27 cellular contexts compared by ENCODE assay signal in the genomic region with DNA sequence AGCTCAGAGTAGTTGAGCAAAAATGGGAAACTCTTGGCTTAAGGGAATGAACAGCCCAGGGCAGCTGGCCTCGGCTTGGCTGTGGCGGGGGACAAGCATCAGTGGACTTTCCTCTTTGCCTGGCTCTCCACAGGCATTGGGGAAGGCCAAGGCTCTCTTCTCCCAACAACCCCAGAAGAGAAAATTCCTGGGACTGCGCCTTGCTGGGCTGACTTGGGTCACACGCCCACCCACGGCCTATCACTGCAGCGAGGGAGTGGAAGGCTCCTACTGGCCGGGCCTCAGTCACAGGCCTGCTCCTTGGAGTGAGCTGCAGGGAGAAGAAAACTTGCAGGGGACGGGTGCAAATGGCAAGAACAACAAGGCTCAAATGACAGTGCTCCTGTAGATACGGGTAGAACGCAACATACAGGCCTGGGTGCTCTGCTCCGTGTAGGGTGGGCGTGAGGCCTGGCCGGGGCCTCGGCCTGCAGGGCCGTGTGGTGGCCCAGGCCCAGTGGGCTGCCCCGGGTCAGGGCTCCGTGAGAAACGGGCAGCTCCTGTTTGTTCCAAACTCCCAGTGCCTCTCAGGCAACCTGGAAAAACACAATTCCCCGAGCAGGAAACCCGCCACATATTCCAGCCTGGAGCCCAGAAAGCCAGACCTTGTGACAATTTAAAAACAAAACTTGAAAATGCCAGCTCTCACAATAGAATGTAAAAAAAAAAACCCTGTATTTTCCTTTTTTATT. TPM values are rescaled to one million over a fixed set of nuclear protein-coding genes. Genes with fewer than 3 reads are reported as not detected.
DNase-seq lines count a peak whose midpoint lies in the region; ATAC-seq and TF ChIP-seq lines count a peak whose summit lies in the region.
"Had no signal": no experiment of that assay in that cellular context is flagged by ENCODE, and none has a peak within 500 bp of the region (broad histone marks: within the 10 kb centered on the region; RNA-seq: fewer than 3 reads in every experiment).

No MANE protein-coding gene starts in this region.

- peaks cover 5% of the 10 kb centered on the region for H3K9me3 Mint-ChIP-seq in chondrocyte (ENCODE audit: low read depth)
- H3K9me3 Mint-ChIP-seq: activated CD4-positive, alpha-beta memory T cell treated with anti-CD3 and anti-CD28 coated beads for 36 hours; activated naive CD8-positive, alpha-beta T cell treated with anti-CD3 and anti-CD28 coated beads for 36 hours; activated T-helper 2 cell treated with anti-CD3 and anti-CD28 coated beads, Interferon-gamma antibody, Interleukin-2, Interleukin-4, amounts not matched to agents 10 μg/mL and 5 μg/mL and 100 μg/mL, durations not matched to agents 14 hours and 24 hours and 36 hours; memory B cell had no signal

- H3K36me3 Mint-ChIP-seq in chondrocyte (ENCODE audit: low read depth) = no peaks in the 10 kb centered on the region
- H3K36me3 Mint-ChIP-seq: activated naive CD8-positive, alpha-beta T cell treated with anti-CD3 and anti-CD28 coated beads for 36 hours; neural progenitor cell had no signal

- peak overlapping the region; percentile 82 for H3K27ac Mint-ChIP-seq in chondrocyte (ENCODE audit: unreplicated experiment)
- H3K27ac Mint-ChIP-seq: activated CD4-positive, alpha-beta memory T cell treated with anti-CD3 and anti-CD28 coated beads for 36 hours; activated naive CD8-positive, alpha-beta T cell treated with anti-CD3 and anti-CD28 coated beads for 36 hours; activated T-helper 2 cell treated with anti-CD3 and anti-CD28 coated beads, Interferon-gamma antibody, Interleukin-2, Interleukin-4, amounts not matched to agents 10 μg/mL and 5 μg/mL and 100 μg/mL, durations not matched to agents 14 hours and 24 hours and 36 hours; memory B cell; neural progenitor cell had no signal

- H3K4me1 ChIP-seq in right cardiac atrium (ENCODE audit: control insufficient read depth, insufficient read depth, low read length) (peaks cover 2% of the 10 kb centered on the region), thoracic aorta (ENCODE audit: control insufficient read depth in 1 of 2, low read depth in 2 of 2) (peaks cover 18 to 46% of the 10 kb centered on the region in 2 donors), sigmoid colon (no peaks in the 10 kb centered on the region)
- H3K4me1 ChIP-seq: neural progenitor cell, SJCRH30 had no signal

- H3K36me3 ChIP-seq in H7 (replicated peaks; ENCODE audit: control insufficient read depth, insufficient read depth, low read length) = no peaks in the 10 kb centered on the region
- H3K36me3 ChIP-seq in thoracic aorta = no peaks in the 10 kb centered on the region
- no peaks in the 10 kb centered on the region for H3K36me3 ChIP-seq in sigmoid colon
- H3K36me3 ChIP-seq: MG63, neural progenitor cell, SJCRH30 had no signal

- 73% methylated on average over 20 of the region's 20 CpGs for WGBS in right cardiac atrium
- 91 to 95% methylated on average over 20 of the region's 20 CpGs for WGBS in sigmoid colon, 2 donors

- H3K4me3 ChIP-seq in H7 (ENCODE audit: insufficient read depth, low read depth, low read length) (no peak overlapping the region), right cardiac atrium (ENCODE audit: low read length) (no peak overlapping the region), thoracic aorta (no peak overlapping the region), sigmoid colon (no peak overlapping the region)
- H3K4me3 ChIP-seq: dorsolateral prefrontal cortex, MG63, neural progenitor cell, SJCRH30 had no signal

- DNase-seq in H7 = peak; percentile 56
- peak; percentile 57 for DNase-seq in chondrocyte (ENCODE audit: low spot score)
- DNase-seq in right cardiac atrium = peak in 1 of 3 donors; percentile 40
- DNase-seq in thoracic aorta (ENCODE audit: low spot score) = no peak
- DNase-seq in AG08395 (ENCODE audit: low spot score) = no peak
- DNase-seq in activated CD4-positive, alpha-beta T cell treated with anti-CD3 and anti-CD28 coated beads, Interleukin-2, amount 50 U/mL, for 48 hours = no peak
- no peak for DNase-seq in sigmoid colon
- no peak for DNase-seq in sciatic nerve (ENCODE audit: low spot score)
- DNase-seq: ACHN; activated CD4-positive, alpha-beta memory T cell treated with anti-CD3 and anti-CD28 coated beads for 36 hours; activated CD8-positive, alpha-beta memory T cell treated with anti-CD3 and anti-CD28 coated beads, Interleukin-2, amount 50 U/mL, for 4 hours; activated naive CD8-positive, alpha-beta T cell treated with anti-CD3 and anti-CD28 coated beads for 36 hours; central memory CD4-positive, alpha-beta T cell; DMS153; glutamatergic neuron; KG1; MG63; NCI-H2081 treated with DMSO at 0.1 percent for 48 hours; NCI-H226; SJCRH30; stimulated activated naive CD4-positive, alpha-beta T cell treated with Interleukin-2 at 50 U/mL for 16 hours had no signal

- peaks cover 18% of the 10 kb centered on the region for H3K4me1 Mint-ChIP-seq in chondrocyte (ENCODE audit: low read depth)

- ATAC-seq in right cardiac atrium (peak; percentile 66 to 67), thoracic aorta (ENCODE audit: insufficient number of reproducible peaks, low FRiP score, low read depth) (peak; percentile 42), sciatic nerve (no peak)
- ATAC-seq: activated CD4-positive, CD25-positive, alpha-beta regulatory T cell treated with anti-CD3 and anti-CD28 coated beads, Interleukin-2, amount 50 U/mL, for 24 hours had no signal

- no peak for TF ChIP-seq POLR2A in sigmoid colon (IDR thresholded peaks at IDR 0.05)

- no peaks in the 10 kb centered on the region for H3K9me3 ChIP-seq in right cardiac atrium (ENCODE audit: control insufficient read depth, low read length)
- no peaks in the 10 kb centered on the region for H3K9me3 ChIP-seq in thoracic aorta
- H3K9me3 ChIP-seq in sigmoid colon = no peaks in the 10 kb centered on the region
- H3K9me3 ChIP-seq: MG63, SJCRH30 had no signal

- peaks cover 2% of the 10 kb centered on the region for H3K27me3 Mint-ChIP-seq in chondrocyte (ENCODE audit: low read depth)

- H3K4me3 Mint-ChIP-seq in chondrocyte (ENCODE audit: unreplicated experiment) = no peak overlapping the region
- H3K4me3 Mint-ChIP-seq: activated CD4-positive, alpha-beta memory T cell treated with anti-CD3 and anti-CD28 coated beads for 36 hours; activated naive CD8-positive, alpha-beta T cell treated with anti-CD3 and anti-CD28 coated beads for 36 hours; memory B cell; neural progenitor cell had no signal

- TF ChIP-seq CTCF in chondrocyte (IDR thresholded peaks at IDR 0.05) (no peak), thoracic aorta (IDR thresholded peaks at IDR 0.05) (no peak), sigmoid colon (IDR thresholded peaks at IDR 0.05) (no peak)

- intact Hi-C loops in right cardiac atrium (cut with DNase I) = no loop called here
- intact Hi-C loops in sigmoid colon (cut with DNase I) = no loop called here
- intact Hi-C loops in sciatic nerve (cut with DNase I) = no loop called here

- no peaks in the 10 kb centered on the region for H3K27me3 ChIP-seq in H7 (ENCODE audit: control insufficient read depth, insufficient read depth, low read length)
- no peaks in the 10 kb centered on the region for H3K27me3 ChIP-seq in right cardiac atrium (ENCODE audit: control insufficient read depth, insufficient read depth)
- no peaks in the 10 kb centered on the region for H3K27me3 ChIP-seq in thoracic aorta (replicated peaks; ENCODE audit: insufficient read depth)
- peaks cover 0 to 7% (median 0%) of the 10 kb centered on the region in 3 donors for H3K27me3 ChIP-seq in sigmoid colon
- H3K27me3 ChIP-seq: MG63, neural progenitor cell, SJCRH30 had no signal

- H3K27ac ChIP-seq in right cardiac atrium (ENCODE audit: low read length) (peak overlapping the region; percentile 9), thoracic aorta (peak overlapping the region; percentile 49 to 87), sigmoid colon (peak overlapping the region in 2 of 4 donors; percentile 9 to 39)
- H3K27ac ChIP-seq: neural progenitor cell, SJCRH30 had no signal

- no peak for TF ChIP-seq EP300 in sigmoid colon (IDR thresholded peaks at IDR 0.05)

RNA-seq across cellular contexts. Expression of a gene that starts 25.1 kb away (rescaled TPM):
- total RNA-seq in H7 (2014; rRNA removed; shearing (Covaris generic)) = 5.7 and 5.8 TPM in 2 replicates
- 0.53 to 1.7 TPM (median 1.5 TPM) in 3 replicates for total RNA-seq in chondrocyte
- total RNA-seq in right cardiac atrium = 10 to 100 TPM; 10.5 to 16.6 (median 15.5) TPM
- polyA plus RNA-seq in right cardiac atrium = 7.9 TPM
- total RNA-seq in thoracic aorta = 10 to 100 TPM; 37.2 to 50.4 TPM
- total RNA-seq in sigmoid colon = 10 to 100 TPM in 1 of 4 donors, 1 to 10 TPM in 3; 3.6 to 12.7 (median 5.0) TPM
- polyA plus RNA-seq in sigmoid colon = 100 to 1,000 TPM in 1 of 3 donors, 10 to 100 TPM in 2; 19.2 to 158 (median 21.6) TPM
- total RNA-seq in sciatic nerve = 13.8 TPM
- total RNA-seq: HT1080 had no signal

Comparison
In these comparisons a context has a peak if more than half of its experiments do, and no peak if none do; other contexts are left out.
1. DNase-seq: peak in H7 (single experiment) and chondrocyte (single experiment); none in thoracic aorta (single experiment), AG08395 (single experiment), activated CD4-positive, alpha-beta T cell treated with anti-CD3 and anti-CD28 coated beads, Interleukin-2, amount 50 U/mL, for 48 hours (0 of 2), sigmoid colon (single experiment) and sciatic nerve (single experiment).